8 cellular contexts compared by ENCODE assay signal in the genomic region with DNA sequence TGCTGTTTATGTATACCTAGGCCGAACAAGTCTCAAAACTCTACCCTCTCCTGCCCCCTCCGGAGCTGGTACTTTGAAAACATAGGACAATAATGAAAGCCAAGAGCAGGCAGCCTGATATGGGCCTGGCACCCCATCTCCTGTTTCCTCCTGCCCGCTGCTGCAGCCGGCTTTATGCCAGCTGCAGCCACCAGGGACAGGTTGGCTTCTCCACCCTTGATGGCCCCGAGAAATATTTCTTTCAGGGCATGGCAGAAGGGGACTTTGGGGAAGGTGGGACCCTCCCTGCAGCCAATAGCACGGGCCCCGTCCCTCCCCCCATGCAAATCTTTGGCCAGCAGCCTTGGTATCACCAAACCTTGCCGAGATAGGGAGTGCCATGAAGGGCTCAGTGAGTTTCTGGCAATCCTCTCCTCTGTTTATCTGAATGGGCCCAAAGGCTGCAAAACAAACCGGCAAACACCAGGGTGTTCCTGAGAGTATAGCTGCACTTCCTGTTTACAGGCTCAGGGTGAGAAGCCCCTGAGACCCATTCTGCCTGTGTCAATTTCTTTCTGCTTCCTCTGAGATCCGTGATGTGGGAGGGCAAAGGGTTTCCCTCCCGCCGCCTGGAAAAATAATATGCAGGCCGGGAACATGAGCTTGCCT.
DNase-seq lines count a peak whose midpoint lies in the region; ATAC-seq, FAIRE-seq and TF ChIP-seq lines count a peak whose summit lies in the region.

No MANE protein-coding gene starts in this region.

- peaks cover 3% of the 10 kb centered on the region for H3K36me3 Mint-ChIP-seq in endothelial cell (ENCODE audit: low read depth, unreplicated experiment)
- peaks cover 0 to 4% of the 10 kb centered on the region in 2 donors for H3K36me3 Mint-ChIP-seq in activated naive CD4-positive, alpha-beta T cell treated with anti-CD3 and anti-CD28 coated beads, Interleukin-2, amount 50 U/mL, for 72 hours

- H3K27ac Mint-ChIP-seq in endothelial cell (ENCODE audit: unreplicated experiment) = peak overlapping the region; percentile 85
- H3K27ac Mint-ChIP-seq in activated naive CD4-positive, alpha-beta T cell treated with anti-CD3 and anti-CD28 coated beads, Interleukin-2, amount 50 U/mL, for 72 hours = no peak overlapping the region

- H3K4me3 Mint-ChIP-seq in endothelial cell (ENCODE audit: unreplicated experiment) = no peak overlapping the region

- H3K27me3 Mint-ChIP-seq in endothelial cell (ENCODE audit: unreplicated experiment) = peaks cover 4% of the 10 kb centered on the region

- no peak for TF ChIP-seq CTCF in endothelial cell (IDR thresholded peaks at IDR 0.05; ENCODE audit: unreplicated experiment)

- ATAC-seq in GM18868 (IDR thresholded peaks at IDR 0.05; ENCODE audit: unreplicated experiment) (peak; percentile 57), HG03135 (IDR thresholded peaks at IDR 0.05; ENCODE audit: unreplicated experiment) (peak; percentile 54), GM21526 (IDR thresholded peaks at IDR 0.05; ENCODE audit: low FRiP score, unreplicated experiment) (no peak)
- no peak for ATAC-seq in activated naive CD4-positive, alpha-beta T cell treated with anti-CD3 and anti-CD28 coated beads, Interleukin-2, amount 50 U/mL, for 72 hours

- no peak for DNase-seq in endothelial cell (ENCODE audit: low spot score)
- DNase-seq in renal cortical epithelial cell (ENCODE audit: low read depth) = peak; percentile 10
- no peak for DNase-seq in frontal cortex (ENCODE audit: low spot score in 2 of 2)
- DNase-seq in activated gamma-delta T cell (lab: John Stamatoyannopoulos, UW) = no peak
- no peak for DNase-seq in activated naive CD4-positive, alpha-beta T cell treated with anti-CD3 and anti-CD28 coated beads, Interleukin-2, amount 50 U/mL, for 72 hours (ENCODE audit: low spot score in 2 of 2)

- no peak for FAIRE-seq in frontal cortex (lab: Jason Lieb, UNC)

- H3K9me3 Mint-ChIP-seq in endothelial cell (ENCODE audit: unreplicated experiment) = no peaks in the 10 kb centered on the region
- peaks cover 0 to 4% of the 10 kb centered on the region in 2 donors for H3K9me3 Mint-ChIP-seq in activated naive CD4-positive, alpha-beta T cell treated with anti-CD3 and anti-CD28 coated beads, Interleukin-2, amount 50 U/mL, for 72 hours

- peaks cover 26% of the 10 kb centered on the region for H3K4me1 Mint-ChIP-seq in endothelial cell (ENCODE audit: unreplicated experiment)

Comparison
In these comparisons a context has a peak if more than half of its experiments do, and no peak if none do; other contexts are left out.
1. ATAC-seq: peak in GM18868 (single experiment) and HG03135 (single experiment); none in activated naive CD4-positive, alpha-beta T cell treated with anti-CD3 and anti-CD28 coated beads, Interleukin-2, amount 50 U/mL, for 72 hours (0 of 2) and GM21526 (single experiment).